Comparison of ENCODE assay signal across 29 cellular contexts in the genomic region with DNA sequence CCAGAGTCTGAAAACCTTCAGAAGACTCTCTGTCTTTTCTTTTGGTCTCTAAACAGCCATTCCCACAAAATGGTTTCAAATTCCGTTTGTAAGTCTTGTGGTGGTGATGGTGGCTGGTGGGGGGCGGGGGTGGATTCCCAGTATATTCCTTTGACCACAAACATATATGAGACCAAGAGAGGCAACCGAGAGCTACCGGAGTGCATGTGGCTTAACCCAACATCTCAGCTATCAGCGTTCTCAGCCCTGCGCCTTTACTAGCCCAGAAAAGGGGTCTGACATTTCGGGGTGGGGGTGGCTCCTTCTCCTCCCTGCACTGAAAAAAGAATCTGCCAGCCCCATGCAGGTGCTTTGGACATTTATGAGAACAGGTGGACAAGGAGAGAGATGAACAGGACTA.
"Had no signal": no experiment of that assay in that cellular context is flagged by ENCODE, and none has a peak within 500 bp of the region (broad histone marks: within the 10 kb centered on the region; RNA-seq: fewer than 3 reads in every experiment).

No MANE protein-coding gene starts in this region.

- H3K27me3 ChIP-seq: adrenal gland, body of pancreas, brain microvascular endothelial cell, breast epithelium had no signal

- H3K36me3 ChIP-seq: adrenal gland, brain microvascular endothelial cell, breast epithelium had no signal

- H3K4me3 ChIP-seq: adrenal gland, body of pancreas, breast epithelium had no signal

- H3K4me1 ChIP-seq: adrenal gland, breast epithelium had no signal

- ATAC-seq: activated CD8-positive, alpha-beta T cell treated with anti-CD3 and anti-CD28 coated beads for 36 hours; activated naive CD4-positive, alpha-beta T cell treated with anti-CD3 and anti-CD28 coated beads, Interleukin-2, amount 50 U/mL, for 72 hours; activated T-cell treated with anti-CD3 and anti-CD28 coated beads, Interleukin-2, amount 50 U/mL, for 4 hours; activated T-cell treated with anti-CD3 and anti-CD28 coated beads, Interleukin-2, amount 50 U/mL, for 72 hours; activated T-helper 17 cell treated with anti-CD3 and anti-CD28 coated beads, Interleukin-2, amount 50 U/mL, for 72 hours had no signal

- H3K27ac ChIP-seq: adrenal gland, body of pancreas, brain microvascular endothelial cell, breast epithelium, VCaP had no signal

- DNase-seq: activated B cell treated with CpG ODN at 0.5 μM for 24 hours; activated CD4-positive, alpha-beta memory T cell treated with anti-CD3 and anti-CD28 coated beads for 36 hours; activated CD4-positive, alpha-beta T cell treated with anti-CD3 and anti-CD28 coated beads for 4 hours; activated CD4-positive, alpha-beta T cell treated with anti-CD3 and anti-CD28 coated beads, Interleukin-2, amount 10 ng/mL, durations not matched to agents 7 days and 5 days; activated CD4-positive, CD25-positive, alpha-beta regulatory T cell treated with anti-CD3 and anti-CD28 coated beads, Interleukin-2, amount 50 U/mL, for 72 hours; activated CD8-positive, alpha-beta memory T cell treated with anti-CD3 and anti-CD28 coated beads, Interleukin-2, amount 50 U/mL, for 4 hours; activated CD8-positive, alpha-beta T cell treated with anti-CD3 and anti-CD28 coated beads for 36 hours; activated effector memory CD4-positive, alpha-beta T cell treated with anti-CD3 and anti-CD28 coated beads, Interleukin-2, amount 50 U/mL, for 16 hours; activated gamma-delta T cell treated with Interleukin-2 at 50 U/mL for 16 hours; activated naive CD4-positive, alpha-beta T cell; activated naive CD4-positive, alpha-beta T cell treated with anti-CD3 and anti-CD28 coated beads for 36 hours; activated naive CD4-positive, alpha-beta T cell treated with anti-CD3 and anti-CD28 coated beads, Interleukin-2, amount 50 U/mL, for 16 hours; activated naive CD8-positive, alpha-beta T cell treated with anti-CD3 and anti-CD28 coated beads for 36 hours; activated T-cell treated with anti-CD3 and anti-CD28 coated beads for 4 hours; activated T-cell treated with anti-CD3 and anti-CD28 coated beads, Interleukin-2, amount 50 U/mL, for 1 hour; activated T-cell treated with anti-CD3 and anti-CD28 coated beads, Interleukin-2, amount 50 U/mL, for 4 hours; activated T-cell treated with anti-CD3 and anti-CD28 coated beads, Interleukin-2, amount 50 U/mL, for 72 hours; adrenal gland; amniotic stem cell; aorta; body of pancreas; brain microvascular endothelial cell; central memory CD4-positive, alpha-beta T cell; T-helper 2 cell; T-helper 9 cell had no signal

- H3K9me3 ChIP-seq: adrenal gland, body of pancreas, breast epithelium had no signal
